In genomic region chr6:10957414-10957886, GRCh38 we compare ENCODE assay signal across 1 cellular context.
A peak's percentile ranks its signal among the peaks of the same experiment; 100 is the strongest.
TF ChIP-seq lines count a peak whose summit lies in the region.

No MANE protein-coding gene starts in this region.

TF ChIP-seq in HepG2, 621 proteins besides CTCF, POLR2A, EP300 and RAD21 (continued from another document and continues in another):
- TF ChIP-seq RERE (CRISPR knock-in tag; IDR thresholded peaks at IDR 0.05; ENCODE audit: low read depth) (no peak), SNAI1 (CRISPR knock-in tag; IDR thresholded peaks at IDR 0.05; ENCODE audit: borderline replicate concordance) (no peak), ZNF652 (CRISPR knock-in tag; IDR thresholded peaks at IDR 0.05; ENCODE audit: borderline replicate concordance, low read depth) (peak; percentile 53; the same call in 1 of the 2 replicates), THAP7 (CRISPR knock-in tag; IDR thresholded peaks at IDR 0.05) (no peak), LBX2 (CRISPR knock-in tag; IDR thresholded peaks at IDR 0.05; ENCODE audit: borderline replicate concordance) (no peak), ZNF775 (CRISPR knock-in tag; IDR thresholded peaks at IDR 0.05; ENCODE audit: borderline replicate concordance) (0 out of 2 replicates have a peak, but pooled peaks have one; percentile 22), ZNF839 (CRISPR knock-in tag; IDR thresholded peaks at IDR 0.05; ENCODE audit: borderline replicate concordance) (no peak), ZFP36L2 (CRISPR knock-in tag; IDR thresholded peaks at IDR 0.05) (no peak), RBAK (CRISPR knock-in tag; IDR thresholded peaks at IDR 0.05) (no peak), ZNF777 (CRISPR knock-in tag; IDR thresholded peaks at IDR 0.05) (no peak), CENPT (CRISPR knock-in tag; IDR thresholded peaks at IDR 0.05; ENCODE audit: low read depth) (no peak), DMTF1 (CRISPR knock-in tag; IDR thresholded peaks at IDR 0.05) (no peak), HNRNPK (IDR thresholded peaks at IDR 0.05; ENCODE audit: low read depth, low read length, poor library complexity, severe bottlenecking) (no peak), THAP11 (CRISPR knock-in tag; IDR thresholded peaks at IDR 0.05) (peak; percentile 63; the same call in 1 of the 2 replicates), CSRNP2 (CRISPR knock-in tag; conservative IDR thresholded peaks at IDR 0.05; ENCODE audit: low read depth) (no peak), CCAR2 (optimal IDR thresholded peaks at IDR 0.05; ENCODE audit: low read depth, low read length) (no peak), EHMT2 (IDR thresholded peaks at IDR 0.05; ENCODE audit: borderline replicate concordance, low read depth, low read length) (peak; percentile 63; the same call in 1 of the 2 replicates), ZNF230 (CRISPR knock-in tag; IDR thresholded peaks at IDR 0.05) (no peak), REXO4 (CRISPR knock-in tag; IDR thresholded peaks at IDR 0.05; ENCODE audit: borderline replicate concordance) (no peak), RXRA (CRISPR knock-in tag; IDR thresholded peaks at IDR 0.05) (peak; percentile 88), TRIM22 (IDR thresholded peaks at IDR 0.05) (no peak), TBP (CRISPR knock-in tag; IDR thresholded peaks at IDR 0.05) (no peak), RAD51 (IDR thresholded peaks at IDR 0.05; ENCODE audit: borderline replicate concordance) (no peak), RARG (CRISPR knock-in tag; IDR thresholded peaks at IDR 0.05; ENCODE audit: low read depth) (no peak), HNRNPLL (IDR thresholded peaks at IDR 0.05; ENCODE audit: low read depth, low read length, poor library complexity, severe bottlenecking) (no peak), SMARCC2 (IDR thresholded peaks at IDR 0.05) (no peak), ZNF672 (CRISPR knock-in tag; IDR thresholded peaks at IDR 0.05) (no peak), TBL1XR1 (IDR thresholded peaks at IDR 0.05; ENCODE audit: borderline replicate concordance, low read length, partially characterized antibody) (no peak), ZNF616 (CRISPR knock-in tag; IDR thresholded peaks at IDR 0.05; ENCODE audit: low read depth) (0 out of 2 replicates have a peak, but pooled peaks have one; percentile 31), PHF20 (CRISPR knock-in tag; IDR thresholded peaks at IDR 0.05) (no peak), NFE2 (CRISPR knock-in tag; IDR thresholded peaks at IDR 0.05) (no peak)
- TF ChIP-seq, protein P1, sequence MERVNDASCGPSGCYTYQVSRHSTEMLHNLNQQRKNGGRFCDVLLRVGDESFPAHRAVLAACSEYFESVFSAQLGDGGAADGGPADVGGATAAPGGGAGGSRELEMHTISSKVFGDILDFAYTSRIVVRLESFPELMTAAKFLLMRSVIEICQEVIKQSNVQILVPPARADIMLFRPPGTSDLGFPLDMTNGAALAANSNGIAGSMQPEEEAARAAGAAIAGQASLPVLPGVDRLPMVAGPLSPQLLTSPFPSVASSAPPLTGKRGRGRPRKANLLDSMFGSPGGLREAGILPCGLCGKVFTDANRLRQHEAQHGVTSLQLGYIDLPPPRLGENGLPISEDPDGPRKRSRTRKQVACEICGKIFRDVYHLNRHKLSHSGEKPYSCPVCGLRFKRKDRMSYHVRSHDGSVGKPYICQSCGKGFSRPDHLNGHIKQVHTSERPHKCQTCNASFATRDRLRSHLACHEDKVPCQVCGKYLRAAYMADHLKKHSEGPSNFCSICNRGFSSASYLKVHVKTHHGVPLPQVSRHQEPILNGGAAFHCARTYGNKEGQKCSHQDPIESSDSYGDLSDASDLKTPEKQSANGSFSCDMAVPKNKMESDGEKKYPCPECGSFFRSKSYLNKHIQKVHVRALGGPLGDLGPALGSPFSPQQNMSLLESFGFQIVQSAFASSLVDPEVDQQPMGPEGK (CRISPR knock-in tag; IDR thresholded peaks at IDR 0.05): peak; percentile 40
- TF ChIP-seq, protein P2, sequence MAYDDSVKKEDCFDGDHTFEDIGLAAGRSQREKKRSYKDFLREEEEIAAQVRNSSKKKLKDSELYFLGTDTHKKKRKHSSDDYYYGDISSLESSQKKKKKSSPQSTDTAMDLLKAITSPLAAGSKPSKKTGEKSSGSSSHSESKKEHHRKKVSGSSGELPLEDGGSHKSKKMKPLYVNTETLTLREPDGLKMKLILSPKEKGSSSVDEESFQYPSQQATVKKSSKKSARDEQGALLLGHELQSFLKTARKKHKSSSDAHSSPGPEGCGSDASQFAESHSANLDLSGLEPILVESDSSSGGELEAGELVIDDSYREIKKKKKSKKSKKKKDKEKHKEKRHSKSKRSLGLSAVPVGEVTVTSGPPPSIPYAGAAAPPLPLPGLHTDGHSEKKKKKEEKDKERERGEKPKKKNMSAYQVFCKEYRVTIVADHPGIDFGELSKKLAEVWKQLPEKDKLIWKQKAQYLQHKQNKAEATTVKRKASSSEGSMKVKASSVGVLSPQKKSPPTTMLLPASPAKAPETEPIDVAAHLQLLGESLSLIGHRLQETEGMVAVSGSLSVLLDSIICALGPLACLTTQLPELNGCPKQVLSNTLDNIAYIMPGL (CRISPR knock-in tag; IDR thresholded peaks at IDR 0.05; ENCODE audit: borderline replicate concordance in 1 of 2, low read depth in 1 of 2): peak in 1 of 2 experiments; percentile 20; a peak in 1 of 4 replicates
- TF ChIP-seq, protein P3, sequence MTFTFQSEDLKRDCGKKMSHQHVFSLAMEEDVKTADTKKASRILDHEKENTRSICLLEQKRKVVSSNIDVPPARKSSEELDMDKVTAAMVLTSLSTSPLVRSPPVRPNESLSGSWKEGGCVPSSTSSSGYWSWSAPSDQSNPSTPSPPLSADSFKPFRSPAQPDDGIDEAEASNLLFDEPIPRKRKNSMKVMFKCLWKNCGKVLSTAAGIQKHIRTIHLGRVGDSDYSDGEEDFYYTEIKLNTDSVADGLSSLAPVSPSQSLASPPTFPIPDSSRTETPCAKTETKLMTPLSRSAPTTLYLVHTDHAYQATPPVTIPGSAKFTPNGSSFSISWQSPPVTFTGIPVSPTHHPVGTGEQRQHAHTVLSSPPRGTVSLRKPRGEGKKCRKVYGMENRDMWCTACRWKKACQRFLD (CRISPR knock-in tag; IDR thresholded peaks at IDR 0.05; ENCODE audit: borderline replicate concordance): peak; percentile 50; the same call in 1 of the 2 replicates
- TF ChIP-seq, protein P4, sequence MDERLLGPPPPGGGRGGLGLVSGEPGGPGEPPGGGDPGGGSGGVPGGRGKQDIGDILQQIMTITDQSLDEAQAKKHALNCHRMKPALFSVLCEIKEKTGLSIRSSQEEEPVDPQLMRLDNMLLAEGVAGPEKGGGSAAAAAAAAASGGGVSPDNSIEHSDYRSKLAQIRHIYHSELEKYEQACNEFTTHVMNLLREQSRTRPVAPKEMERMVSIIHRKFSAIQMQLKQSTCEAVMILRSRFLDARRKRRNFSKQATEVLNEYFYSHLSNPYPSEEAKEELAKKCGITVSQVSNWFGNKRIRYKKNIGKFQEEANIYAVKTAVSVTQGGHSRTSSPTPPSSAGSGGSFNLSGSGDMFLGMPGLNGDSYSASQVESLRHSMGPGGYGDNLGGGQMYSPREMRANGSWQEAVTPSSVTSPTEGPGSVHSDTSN (CRISPR knock-in tag; IDR thresholded peaks at IDR 0.05): no peak
- TF ChIP-seq, protein P5, sequence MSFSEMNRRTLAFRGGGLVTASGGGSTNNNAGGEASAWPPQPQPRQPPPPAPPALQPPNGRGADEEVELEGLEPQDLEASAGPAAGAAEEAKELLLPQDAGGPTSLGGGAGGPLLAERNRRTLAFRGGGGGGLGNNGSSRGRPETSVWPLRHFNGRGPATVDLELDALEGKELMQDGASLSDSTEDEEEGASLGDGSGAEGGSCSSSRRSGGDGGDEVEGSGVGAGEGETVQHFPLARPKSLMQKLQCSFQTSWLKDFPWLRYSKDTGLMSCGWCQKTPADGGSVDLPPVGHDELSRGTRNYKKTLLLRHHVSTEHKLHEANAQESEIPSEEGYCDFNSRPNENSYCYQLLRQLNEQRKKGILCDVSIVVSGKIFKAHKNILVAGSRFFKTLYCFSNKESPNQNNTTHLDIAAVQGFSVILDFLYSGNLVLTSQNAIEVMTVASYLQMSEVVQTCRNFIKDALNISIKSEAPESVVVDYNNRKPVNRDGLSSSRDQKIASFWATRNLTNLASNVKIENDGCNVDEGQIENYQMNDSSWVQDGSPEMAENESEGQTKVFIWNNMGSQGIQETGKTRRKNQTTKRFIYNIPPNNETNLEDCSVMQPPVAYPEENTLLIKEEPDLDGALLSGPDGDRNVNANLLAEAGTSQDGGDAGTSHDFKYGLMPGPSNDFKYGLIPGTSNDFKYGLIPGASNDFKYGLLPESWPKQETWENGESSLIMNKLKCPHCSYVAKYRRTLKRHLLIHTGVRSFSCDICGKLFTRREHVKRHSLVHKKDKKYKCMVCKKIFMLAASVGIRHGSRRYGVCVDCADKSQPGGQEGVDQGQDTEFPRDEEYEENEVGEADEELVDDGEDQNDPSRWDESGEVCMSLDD (CRISPR knock-in tag; IDR thresholded peaks at IDR 0.05; ENCODE audit: borderline replicate concordance): no peak
